In the genomic region with DNA sequence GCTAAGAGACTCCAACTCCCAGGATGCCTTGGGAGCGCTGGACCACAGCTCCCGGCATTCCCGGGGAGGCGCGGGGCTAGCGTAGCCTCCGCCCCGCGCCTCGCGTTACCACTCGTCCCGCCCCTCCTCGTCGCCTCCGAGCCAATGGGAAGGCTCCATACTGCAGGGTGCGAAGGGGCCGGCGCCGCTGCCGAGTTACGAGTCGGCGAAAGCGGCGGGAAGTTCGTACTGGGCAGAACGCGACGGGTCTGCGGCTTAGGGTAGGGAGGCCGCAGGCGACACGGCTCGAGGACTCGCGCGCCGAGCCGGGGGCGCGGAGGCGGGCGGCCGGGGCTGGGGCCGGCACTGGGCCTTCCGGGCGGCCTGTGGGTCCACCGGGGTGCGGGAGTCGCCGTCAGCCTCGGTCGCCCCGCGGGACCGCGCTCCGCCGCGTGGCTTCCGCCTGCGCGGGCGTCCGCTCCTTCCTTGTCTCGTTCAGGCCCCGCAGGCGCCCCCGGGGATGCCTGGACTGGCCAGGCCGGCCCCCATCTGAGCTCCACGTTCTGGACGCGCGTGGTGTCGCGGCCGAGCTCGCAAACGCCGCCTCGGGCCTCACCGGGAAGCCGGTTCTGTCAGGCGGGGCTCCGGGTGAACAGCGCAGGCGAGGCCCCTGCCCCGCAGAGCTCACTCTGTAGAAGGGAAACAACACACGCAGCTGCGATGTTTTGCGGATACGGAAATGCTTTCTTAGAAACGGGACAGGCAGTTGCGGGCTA, we compare ENCODE assay signal across 8 cellular contexts. TPM values are rescaled to one million over a fixed set of nuclear protein-coding genes. Genes with fewer than 3 reads are reported as not detected.
DNase-seq lines count a peak whose midpoint lies in the region; ATAC-seq and TF ChIP-seq lines count a peak whose summit lies in the region.

Gene VRK1 (plus strand): TSS at position 195 of the 755 bp plus-strand sequence. CDS start 36,090 bp downstream, outside the sequence.

- H3K9ac ChIP-seq in fibroblast of lung (ENCODE audit: insufficient read depth, low read length): peak within 1 kb of the TSS; percentile 78

- intact Hi-C loops in activated T-helper 1 cell treated with anti-CD3 and anti-CD28 coated beads, Interleukin-12 subunit alpha, Interleukin-12 subunit beta, Interleukin-2, Interleukin-4 antibody, amounts not matched to agents 30 ng/mL and 10 ng/mL and 1 ng/mL, durations not matched to agents 14 hours and 24 hours and 36 hours (cut with micrococcal nuclease): loop anchor here (1.0 to 5.0 kb wide), 4 partner anchors 35 to 405 kb away; partner anchors contain the start of genes AK7 and PAPOLA
- intact Hi-C loops in naive thymus-derived CD4-positive, alpha-beta T cell (cut with micrococcal nuclease): loop anchor here (1.0 to 10.0 kb wide), 9 partner anchors 35 to 660 kb away; partner anchors contain the start of genes ATG2B (in 2 of the 2), GSKIP (in 2 of the 2) and PAPOLA (in 2 of the 2)

- DNase-seq in EL: peak; percentile 96
- DNase-seq in H4 (ENCODE audit: low spot score): peak; percentile 92
- peak; percentile 82 for DNase-seq in LNCaP clone FGC (ENCODE audit: low read depth)
- DNase-seq in RPMI8226: peak; percentile 92
- DNase-seq in activated T-helper 1 cell treated with anti-CD3 and anti-CD28 coated beads, Interleukin-12 subunit alpha, Interleukin-12 subunit beta, Interleukin-2, Interleukin-4 antibody, amounts not matched to agents 30 ng/mL and 10 ng/mL and 1 ng/mL, durations not matched to agents 14 hours and 24 hours and 36 hours (ENCODE audit: low spot score): peak; percentile 91
- peak; percentile 94 to 95 for DNase-seq in fibroblast of lung (ENCODE audit: low read depth in 2 of 2)
- DNase-seq in naive thymus-derived CD4-positive, alpha-beta T cell: peak; percentile 87 to 93 (median 90)

- CTCF ChIA-PET in naive thymus-derived CD4-positive, alpha-beta T cell (lab: Charles Lee): no interaction called here

- peaks cover 7% of the 10 kb centered on the region for H3K36me3 Mint-ChIP-seq in activated T-helper 1 cell treated with anti-CD3 and anti-CD28 coated beads, Interleukin-12 subunit alpha, Interleukin-12 subunit beta, Interleukin-2, Interleukin-4 antibody, amounts not matched to agents 30 ng/mL and 10 ng/mL and 1 ng/mL, durations not matched to agents 14 hours and 24 hours and 36 hours (ENCODE audit: low read depth)
- peaks cover 0 to 2% (median 0%) of the 10 kb centered on the region in 5 donors for H3K36me3 Mint-ChIP-seq in naive thymus-derived CD4-positive, alpha-beta T cell
- H3K36me3 Mint-ChIP-seq in stimulated activated memory B cell treated with anti-CD40 and anti-IgM and Interleukin-4, amounts not matched to agents 10 μg/mL and 1 μg/mL and 100 μg/mL, for 72 hours: no peaks in the 10 kb centered on the region

- H3K79me2 ChIP-seq in fibroblast of lung (ENCODE audit: control insufficient read depth, insufficient read depth, low read length): peaks cover 41% of the 10 kb centered on the region

- peak within 1 kb of the TSS; percentile 82 for H3K27ac Mint-ChIP-seq in activated T-helper 1 cell treated with anti-CD3 and anti-CD28 coated beads, Interleukin-12 subunit alpha, Interleukin-12 subunit beta, Interleukin-2, Interleukin-4 antibody, amounts not matched to agents 30 ng/mL and 10 ng/mL and 1 ng/mL, durations not matched to agents 14 hours and 24 hours and 36 hours
- peak within 1 kb of the TSS; percentile 75 to 95 (median 90) for H3K27ac Mint-ChIP-seq in naive thymus-derived CD4-positive, alpha-beta T cell
- peak within 1 kb of the TSS; percentile 90 for H3K27ac Mint-ChIP-seq in stimulated activated memory B cell treated with anti-CD40 and anti-IgM and Interleukin-4, amounts not matched to agents 10 μg/mL and 1 μg/mL and 100 μg/mL, for 72 hours

- H3K4me3 ChIP-seq in LNCaP clone FGC (ENCODE audit: low read depth, low read length): peak within 1 kb of the TSS; percentile 79
- H3K4me3 ChIP-seq in fibroblast of lung (replicated peaks in 1 of 4; ENCODE audit: control extremely low read depth in 1 of 4, insufficient read depth in 1 of 4, low read depth in 3 of 4, low read length in 4 of 4): peak within 1 kb of the TSS; percentile 79 to 90 (median 85)
- H3K4me3 ChIP-seq in naive thymus-derived CD4-positive, alpha-beta T cell (ENCODE audit: low read length): peak within 1 kb of the TSS; percentile 75

- H3K4me3 Mint-ChIP-seq in activated T-helper 1 cell treated with anti-CD3 and anti-CD28 coated beads, Interleukin-12 subunit alpha, Interleukin-12 subunit beta, Interleukin-2, Interleukin-4 antibody, amounts not matched to agents 30 ng/mL and 10 ng/mL and 1 ng/mL, durations not matched to agents 14 hours and 24 hours and 36 hours: peak within 1 kb of the TSS; percentile 91
- peak within 1 kb of the TSS; percentile 86 to 93 (median 91) for H3K4me3 Mint-ChIP-seq in naive thymus-derived CD4-positive, alpha-beta T cell
- peak within 1 kb of the TSS; percentile 92 for H3K4me3 Mint-ChIP-seq in stimulated activated memory B cell treated with anti-CD40 and anti-IgM and Interleukin-4, amounts not matched to agents 10 μg/mL and 1 μg/mL and 100 μg/mL, for 72 hours

- peak within 1 kb of the TSS; percentile 72 for H2AFZ ChIP-seq in fibroblast of lung (ENCODE audit: low read length)

- ATAC-seq in naive thymus-derived CD4-positive, alpha-beta T cell: peak; percentile 99
- ATAC-seq in stimulated activated memory B cell treated with anti-CD40 and anti-IgM and Interleukin-4, amounts not matched to agents 10 μg/mL and 1 μg/mL and 100 μg/mL, for 72 hours: peak; percentile 99

- H3K9me3 ChIP-seq in fibroblast of lung (ENCODE audit: control insufficient read depth, insufficient read depth, low read depth, low read length): no peaks in the 10 kb centered on the region
- H3K9me3 ChIP-seq in naive thymus-derived CD4-positive, alpha-beta T cell (ENCODE audit: control insufficient read depth in 2 of 3, low read length in 3 of 3): no peaks in the 10 kb centered on the region

- H3K4me2 ChIP-seq in fibroblast of lung (ENCODE audit: extremely low read depth, insufficient read depth, low read length): peak within 1 kb of the TSS; percentile 96

- no peaks in the 10 kb centered on the region for H3K27me3 ChIP-seq in fibroblast of lung (ENCODE audit: control insufficient read depth, insufficient read depth, low read length)
- H3K27me3 ChIP-seq in naive thymus-derived CD4-positive, alpha-beta T cell (ENCODE audit: control insufficient read depth in 2 of 2, insufficient read depth in 2 of 2, low read length in 2 of 2): no peaks in the 10 kb centered on the region

- H4K20me1 ChIP-seq in fibroblast of lung (ENCODE audit: control insufficient read depth, extremely low read depth, insufficient read depth, low read length): no peaks in the 10 kb centered on the region

- no peaks in the 10 kb centered on the region for H3K9me3 Mint-ChIP-seq in activated T-helper 1 cell treated with anti-CD3 and anti-CD28 coated beads, Interleukin-12 subunit alpha, Interleukin-12 subunit beta, Interleukin-2, Interleukin-4 antibody, amounts not matched to agents 30 ng/mL and 10 ng/mL and 1 ng/mL, durations not matched to agents 14 hours and 24 hours and 36 hours
- H3K9me3 Mint-ChIP-seq in naive thymus-derived CD4-positive, alpha-beta T cell: no peaks in the 10 kb centered on the region
- H3K9me3 Mint-ChIP-seq in stimulated activated memory B cell treated with anti-CD40 and anti-IgM and Interleukin-4, amounts not matched to agents 10 μg/mL and 1 μg/mL and 100 μg/mL, for 72 hours: no peaks in the 10 kb centered on the region

- TF ChIP-seq CTCF in LNCaP clone FGC (IDR thresholded peaks at IDR 0.05; ENCODE audit: control insufficient read depth, extremely low read depth, insufficient read depth) (no peak), fibroblast of lung (conservative IDR thresholded peaks at IDR 0.05 in 1 of 2, IDR thresholded peaks at IDR 0.05 in 1 of 2; ENCODE audit: low read depth in 1 of 2, low read length in 2 of 2) (no peak)

- H3K4me1 Mint-ChIP-seq in activated T-helper 1 cell treated with anti-CD3 and anti-CD28 coated beads, Interleukin-12 subunit alpha, Interleukin-12 subunit beta, Interleukin-2, Interleukin-4 antibody, amounts not matched to agents 30 ng/mL and 10 ng/mL and 1 ng/mL, durations not matched to agents 14 hours and 24 hours and 36 hours (ENCODE audit: low read depth): peaks cover 47% of the 10 kb centered on the region
- peaks cover 14 to 35% (median 26%) of the 10 kb centered on the region in 7 donors for H3K4me1 Mint-ChIP-seq in naive thymus-derived CD4-positive, alpha-beta T cell
- peaks cover 12% of the 10 kb centered on the region for H3K4me1 Mint-ChIP-seq in stimulated activated memory B cell treated with anti-CD40 and anti-IgM and Interleukin-4, amounts not matched to agents 10 μg/mL and 1 μg/mL and 100 μg/mL, for 72 hours

- peak within 1 kb of the TSS; percentile 76 for H3K27ac ChIP-seq in fibroblast of lung (ENCODE audit: insufficient read depth, low read length)
- peak within 1 kb of the TSS; percentile 79 for H3K27ac ChIP-seq in naive thymus-derived CD4-positive, alpha-beta T cell (ENCODE audit: low read depth, low read length)

- H3K4me1 ChIP-seq in fibroblast of lung (ENCODE audit: control insufficient read depth, extremely low read depth, insufficient read depth, low read length): no peaks in the 10 kb centered on the region
- peaks cover 10 to 14% of the 10 kb centered on the region in 2 donors for H3K4me1 ChIP-seq in naive thymus-derived CD4-positive, alpha-beta T cell (ENCODE audit: control insufficient read depth in 2 of 2, insufficient read depth in 2 of 2, low read length in 2 of 2)

- POLR2A ChIA-PET in naive thymus-derived CD4-positive, alpha-beta T cell (lab: Charles Lee): interaction anchor here (1.3 to 1.9 kb wide), 3 partner anchors 8 to 24 kb away, joined by 3 to 4 read pairs (median 4); no protein-coding TSS in a partner anchor

- H3K27me3 Mint-ChIP-seq in activated T-helper 1 cell treated with anti-CD3 and anti-CD28 coated beads, Interleukin-12 subunit alpha, Interleukin-12 subunit beta, Interleukin-2, Interleukin-4 antibody, amounts not matched to agents 30 ng/mL and 10 ng/mL and 1 ng/mL, durations not matched to agents 14 hours and 24 hours and 36 hours (ENCODE audit: insufficient read depth): peaks cover 9% of the 10 kb centered on the region
- H3K27me3 Mint-ChIP-seq in naive thymus-derived CD4-positive, alpha-beta T cell: peaks cover 0 to 10% (median 3%) of the 10 kb centered on the region in 5 donors
- H3K27me3 Mint-ChIP-seq in stimulated activated memory B cell treated with anti-CD40 and anti-IgM and Interleukin-4, amounts not matched to agents 10 μg/mL and 1 μg/mL and 100 μg/mL, for 72 hours: no peaks in the 10 kb centered on the region

- no peaks in the 10 kb centered on the region for H3K36me3 ChIP-seq in fibroblast of lung (ENCODE audit: control insufficient read depth, insufficient read depth, low read length)
- H3K36me3 ChIP-seq in naive thymus-derived CD4-positive, alpha-beta T cell (ENCODE audit: control insufficient read depth in 2 of 3, insufficient read depth in 3 of 3, low read length in 3 of 3): no peaks in the 10 kb centered on the region

RNA-seq across cellular contexts. Expression of gene VRK1, which starts in this region (rescaled TPM):
- 49.9 and 83.5 TPM in 2 replicates for total RNA-seq in H4 (2014; rRNA removed; shearing (Covaris generic))
- total RNA-seq in activated T-helper 1 cell treated with anti-CD3 and anti-CD28 coated beads, Interleukin-12 subunit alpha, Interleukin-12 subunit beta, Interleukin-2, Interleukin-4 antibody, amounts not matched to agents 30 ng/mL and 10 ng/mL and 1 ng/mL, durations not matched to agents 14 hours and 24 hours and 36 hours: 72.1 and 79.4 TPM in 2 replicates
- total RNA-seq in fibroblast of lung: 24.9 and 40.3 TPM in 2 replicates
- 11.5 and 26.8 TPM in 2 replicates for polyA plus RNA-seq in fibroblast of lung
- polyA plus RNA-seq in fibroblast of lung (2012): 9.5 and 19.9 TPM in 2 replicates
- 1.4 and 2.7 TPM in 2 replicates for polyA minus RNA-seq in fibroblast of lung (ENCODE audit: low replicate concordance)
- total RNA-seq in naive thymus-derived CD4-positive, alpha-beta T cell: 10 to 100 TPM; 28.5 to 52.2 (median 40.7) TPM
- polyA plus RNA-seq in naive thymus-derived CD4-positive, alpha-beta T cell: 10 to 100 TPM; 33.3 to 45.8 TPM

Comparison
In these comparisons a context has a peak if more than half of its experiments do, and no peak if none do; other contexts are left out.
1. Peak in every context shown above with its lines: DNase-seq, ATAC-seq, H3K4me3 ChIP-seq and H3K27ac ChIP-seq.